Comparison of ENCODE assay signal across 8 cellular contexts in the genomic region with DNA sequence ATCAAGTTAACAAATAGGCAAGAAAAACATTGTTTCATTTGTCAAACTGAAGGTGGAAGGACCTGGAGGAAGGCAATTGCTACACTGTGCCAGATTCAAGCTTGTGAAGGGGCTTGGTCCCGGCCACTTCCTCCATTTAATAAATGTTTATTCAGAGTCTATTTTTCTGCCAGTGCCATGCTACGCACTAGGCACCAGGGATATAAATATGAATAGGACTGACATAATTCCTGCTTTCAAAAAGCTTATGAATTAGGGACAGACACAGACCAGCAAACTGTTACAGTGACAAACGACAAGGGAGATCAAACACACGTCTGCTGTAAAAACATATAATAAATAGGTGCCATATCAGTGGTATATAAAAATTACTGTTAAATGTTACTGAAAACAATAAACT. TPM values are rescaled to one million over a fixed set of nuclear protein-coding genes. Genes with fewer than 3 reads are reported as not detected.
DNase-seq lines count a peak whose midpoint lies in the region; ATAC-seq, FAIRE-seq and TF ChIP-seq lines count a peak whose summit lies in the region.

No MANE protein-coding gene starts in this region.

- peaks cover 32 to 52% (median 44%) of the 10 kb centered on the region in 10 experiments for H3K4me1 ChIP-seq in BLaER1 treated with 17β-estradiol and CSF1 and Interleukin-3, amounts not matched to agents 10 nM and 100 nM

- peak overlapping the region; percentile 92 for H3K4me3 Mint-ChIP-seq in activated T-helper 17 cell treated with anti-CD3 and anti-CD28 coated beads, Interleukin-2, amount 50 U/mL, for 72 hours

- FAIRE-seq in D721Med (lab: Jason Lieb, UNC): no peak

- TF ChIP-seq CTCF in HL-60 (IDR thresholded peaks at IDR 0.05; ENCODE audit: insufficient read depth, low read length) (no peak), D721Med (IDR thresholded peaks at IDR 0.05; ENCODE audit: insufficient read depth, missing control alignments) (no peak)

- H3K36me3 ChIP-seq in BLaER1 treated with 17β-estradiol and CSF1 and Interleukin-3, amounts not matched to agents 10 nM and 100 nM: no peaks in the 10 kb centered on the region

- H3K27me3 Mint-ChIP-seq in activated T-helper 17 cell treated with anti-CD3 and anti-CD28 coated beads, Interleukin-2, amount 50 U/mL, for 72 hours: no peaks in the 10 kb centered on the region

- peak overlapping the region in 8 of 10 experiments; percentile 38 to 66 (median 58); a peak in 15 of 20 replicates for H3K4me3 ChIP-seq in BLaER1 treated with 17β-estradiol and CSF1 and Interleukin-3, amounts not matched to agents 10 nM and 100 nM
- peak overlapping the region; percentile 49 for H3K4me3 ChIP-seq in HL-60 (replicated peaks; ENCODE audit: insufficient read depth, low read length)

- peaks cover 0 to 5% (median 0%) of the 10 kb centered on the region in 11 experiments; a peak in 5 of 22 replicates for H3K9me3 ChIP-seq in BLaER1 treated with 17β-estradiol and CSF1 and Interleukin-3, amounts not matched to agents 10 nM and 100 nM (replicated peaks in 1 of 11)

- H3K9ac ChIP-seq in BLaER1 treated with 17β-estradiol and CSF1 and Interleukin-3, amounts not matched to agents 10 nM and 100 nM: peak overlapping the region; percentile 34 to 88 (median 83)

- H3K9me3 Mint-ChIP-seq in activated T-helper 17 cell treated with anti-CD3 and anti-CD28 coated beads, Interleukin-2, amount 50 U/mL, for 72 hours: no peaks in the 10 kb centered on the region

- H4K20me1 ChIP-seq in BLaER1 treated with 17β-estradiol and CSF1 and Interleukin-3, amounts not matched to agents 10 nM and 100 nM: no peaks in the 10 kb centered on the region

- peaks cover 28% of the 10 kb centered on the region for H3K4me1 Mint-ChIP-seq in activated T-helper 17 cell treated with anti-CD3 and anti-CD28 coated beads, Interleukin-2, amount 50 U/mL, for 72 hours

- peak; percentile 18 for ATAC-seq in activated T-helper 17 cell treated with anti-CD3 and anti-CD28 coated beads, Interleukin-2, amount 50 U/mL, for 72 hours (replicated peaks)
- ATAC-seq in HG02973 (IDR thresholded peaks at IDR 0.05; ENCODE audit: unreplicated experiment): no peak
- no peak for ATAC-seq in HG03175 (IDR thresholded peaks at IDR 0.05; ENCODE audit: unreplicated experiment)

- H3K4me2 ChIP-seq in BLaER1 treated with 17β-estradiol and CSF1 and Interleukin-3, amounts not matched to agents 10 nM and 100 nM: peak overlapping the region; percentile 49 to 98 (median 77)

- no peaks in the 10 kb centered on the region for H3K27me3 ChIP-seq in BLaER1 treated with 17β-estradiol and CSF1 and Interleukin-3, amounts not matched to agents 10 nM and 100 nM
- H3K27me3 ChIP-seq in HL-60 (ENCODE audit: insufficient read depth, poor library complexity, severe bottlenecking): no peaks in the 10 kb centered on the region

- H3K36me3 Mint-ChIP-seq in activated T-helper 17 cell treated with anti-CD3 and anti-CD28 coated beads, Interleukin-2, amount 50 U/mL, for 72 hours (ENCODE audit: low read depth): no peaks in the 10 kb centered on the region

- DNase-seq in HL-60 (ENCODE audit: low read depth in 1 of 2, low spot score in 1 of 2) (peak in 1 of 2 experiments; percentile 49), medulla oblongata (ENCODE audit: extremely low spot score) (peak; percentile 33), D721Med (ENCODE audit: insufficient read length, low spot score) (no peak)
- DNase-seq in central memory CD4-positive, alpha-beta T cell: no peak

- peak overlapping the region; percentile 78 to 98 (median 92) for H3K27ac ChIP-seq in BLaER1 treated with 17β-estradiol and CSF1 and Interleukin-3, amounts not matched to agents 10 nM and 100 nM
- H3K27ac ChIP-seq in HL-60 (replicated peaks): peak overlapping the region; percentile 74

- peak overlapping the region; percentile 94 for H3K27ac Mint-ChIP-seq in activated T-helper 17 cell treated with anti-CD3 and anti-CD28 coated beads, Interleukin-2, amount 50 U/mL, for 72 hours

RNA-seq across cellular contexts. Expression of a gene that starts 0.6 kb away (rescaled TPM):
- total RNA-seq in activated T-helper 17 cell treated with anti-CD3 and anti-CD28 coated beads, Interleukin-2, amount 50 U/mL, for 72 hours: 1 to 10 TPM; 2.7 to 3.0 TPM

RNA-seq across cellular contexts. Expression of a gene that starts 11.6 kb away (rescaled TPM):
- total RNA-seq in activated T-helper 17 cell treated with anti-CD3 and anti-CD28 coated beads, Interleukin-2, amount 50 U/mL, for 72 hours: 1 to 10 TPM in 1 of 2 donors, under 1 TPM in 1; 0.35 to 1.5 TPM

RNA-seq across cellular contexts. Expression of a gene that starts 51.5 kb away (rescaled TPM):
- 1 to 10 TPM; 2.1 to 5.9 TPM for total RNA-seq in activated T-helper 17 cell treated with anti-CD3 and anti-CD28 coated beads, Interleukin-2, amount 50 U/mL, for 72 hours
